Comparison of ENCODE assay signal across 17 cellular contexts in the genomic region with DNA sequence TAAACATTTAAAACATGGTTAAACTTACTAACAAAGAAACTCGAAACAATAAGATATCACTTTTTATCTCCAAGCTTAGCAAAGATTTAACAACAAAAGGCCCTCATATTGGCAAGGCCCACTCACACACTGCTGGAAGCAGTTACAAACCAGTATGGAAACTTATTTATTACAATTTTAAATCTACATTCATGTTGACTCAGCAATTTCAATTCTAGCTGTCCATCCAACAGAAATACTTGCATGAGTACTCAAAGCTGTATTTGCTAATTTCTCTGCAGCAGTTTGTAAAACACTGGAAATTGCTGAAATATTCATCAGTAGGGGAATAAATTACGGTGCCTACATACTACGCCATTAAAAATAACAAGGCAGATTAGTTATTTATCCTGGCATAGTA. TPM values are rescaled to one million over a fixed set of nuclear protein-coding genes. Genes with fewer than 3 reads are reported as not detected.
A peak's percentile ranks its signal among the peaks of the same experiment; 100 is the strongest.
DNase-seq lines count a peak whose midpoint lies in the region; ATAC-seq, FAIRE-seq and TF ChIP-seq lines count a peak whose summit lies in the region.
"Had no signal": no experiment of that assay in that cellular context is flagged by ENCODE, and none has a peak within 500 bp of the region (broad histone marks: within the 10 kb centered on the region; RNA-seq: fewer than 3 reads in every experiment).

No MANE protein-coding gene starts in this region.

- DNase-seq in HepG2 (ENCODE audit: low spot score) = no peak
- no peak for DNase-seq in right lobe of liver
- DNase-seq in PC-3 = no peak
- DNase-seq in fibroblast of lung (ENCODE audit: low read depth in 2 of 2) = no peak
- DNase-seq in midbrain (lab: John Stamatoyannopoulos, UW) = no peak
- DNase-seq in NCI-H1930 (lab: John Stamatoyannopoulos, UW) = no peak
- DNase-seq in GDM1 (lab: John Stamatoyannopoulos, UW) = no peak
- DNase-seq in substantia nigra (lab: John Stamatoyannopoulos, UW) = no peak
- DNase-seq: activated CD4-positive, alpha-beta T cell treated with anti-CD3 and anti-CD28 coated beads for 4 hours; HCEC 1CT; left lung; MG63; naive B cell; NCI-H187 treated with DMSO at 0.1 percent for 48 hours; NCI-H524; SJCRH30; T1000 had no signal

- peak overlapping the region; percentile 15 for H3K27ac ChIP-seq in HepG2 (ENCODE audit: extremely low read length, insufficient read depth, low read length)
- no peak overlapping the region for H3K27ac ChIP-seq in right lobe of liver
- H3K27ac ChIP-seq in PC-3 (ENCODE audit: low read length) = no peak overlapping the region
- H3K27ac ChIP-seq in fibroblast of lung (ENCODE audit: insufficient read depth, low read length) = no peak overlapping the region
- no peak overlapping the region for H3K27ac ChIP-seq in substantia nigra (ENCODE audit: low read depth, low read length, poor library complexity, severe bottlenecking)
- H3K27ac ChIP-seq: left lung, SJCRH30 had no signal

- no peak for TF ChIP-seq POLR2A in HepG2 (IDR thresholded peaks at IDR 0.05; ENCODE audit: insufficient read depth in 1 of 2, low read depth in 2 of 2, low read length in 2 of 2)
- TF ChIP-seq POLR2A in right lobe of liver (IDR thresholded peaks at IDR 0.05) = no peak

- POLR2A ChIA-PET in HepG2 (lab: Yijun Ruan, JAX) (interaction anchor here (0.8 to 1.3 kb wide), 3 partner anchors 16 to 26 kb away, joined by 3 to 4 read pairs (median 3); a partner anchor contains a TSS), PC-3 (lab: Charles Lee; ENCODE audit: unreplicated experiment) (no interaction called here)

- H3K9me3 ChIP-seq in HepG2 (ENCODE audit: low read length) (no peaks in the 10 kb centered on the region), right lobe of liver (no peaks in the 10 kb centered on the region), PC-3 (ENCODE audit: low read length) (no peaks in the 10 kb centered on the region), fibroblast of lung (ENCODE audit: control insufficient read depth, insufficient read depth, low read depth, low read length) (no peaks in the 10 kb centered on the region)
- H3K9me3 ChIP-seq: left lung, MG63, SJCRH30 had no signal

- no peak for TF ChIP-seq RAD21 in HepG2 (CRISPR knock-in tag; IDR thresholded peaks at IDR 0.05)

- H3K4me1 ChIP-seq in HepG2 (ENCODE audit: insufficient read depth, low read length) (peaks cover 35% of the 10 kb centered on the region), right lobe of liver (peaks cover 0 to 21% (median 7%) of the 10 kb centered on the region in 4 donors), PC-3 (ENCODE audit: insufficient read depth, low read length) (peaks cover 29% of the 10 kb centered on the region), fibroblast of lung (ENCODE audit: control insufficient read depth, extremely low read depth, insufficient read depth, low read length) (no peaks in the 10 kb centered on the region)

- TF ChIP-seq EP300 in HepG2 (IDR thresholded peaks at IDR 0.05; ENCODE audit: low read depth in 2 of 2, low read length in 2 of 2) = no peak
- TF ChIP-seq EP300 in HepG2 (CRISPR knock-in tag; IDR thresholded peaks at IDR 0.05; ENCODE audit: borderline replicate concordance) = no peak

- H3K4me3 ChIP-seq in HepG2 (replicated peaks in 1 of 3; ENCODE audit: insufficient read depth in 1 of 3, low read depth in 2 of 3, low read length in 3 of 3) = no peak overlapping the region
- no peak overlapping the region for H3K4me3 ChIP-seq in right lobe of liver
- no peak overlapping the region for H3K4me3 ChIP-seq in PC-3 (ENCODE audit: low read length)
- H3K4me3 ChIP-seq in fibroblast of lung (replicated peaks in 1 of 4; ENCODE audit: control extremely low read depth in 1 of 4, insufficient read depth in 1 of 4, low read depth in 3 of 4, low read length in 4 of 4) = peak overlapping the region in 1 of 4 experiments; percentile 2
- H3K4me3 ChIP-seq: left lung, MG63, SJCRH30 had no signal

- H3K79me2 ChIP-seq in HepG2 (ENCODE audit: insufficient read depth, low read length) (peaks cover 54% of the 10 kb centered on the region), PC-3 (ENCODE audit: low read length) (peaks cover 60% of the 10 kb centered on the region), fibroblast of lung (ENCODE audit: control insufficient read depth, insufficient read depth, low read length) (peaks cover 47% of the 10 kb centered on the region)

- H3K4me2 ChIP-seq in HepG2 (ENCODE audit: low read depth, low read length) (peak overlapping the region; percentile 92; the same call in 1 of the 2 replicates), PC-3 (ENCODE audit: low read length) (peak overlapping the region; percentile 97), fibroblast of lung (ENCODE audit: extremely low read depth, insufficient read depth, low read length) (peak overlapping the region; percentile 15)

- H4K20me1 ChIP-seq in HepG2 (ENCODE audit: insufficient read depth, low read length) = peaks cover 16% of the 10 kb centered on the region
- peaks cover 21% of the 10 kb centered on the region for H4K20me1 ChIP-seq in PC-3 (ENCODE audit: low read length)
- H4K20me1 ChIP-seq in fibroblast of lung (ENCODE audit: control insufficient read depth, extremely low read depth, insufficient read depth, low read length) = peaks cover 3% of the 10 kb centered on the region

- H3F3A ChIP-seq in PC-3 (ENCODE audit: low read length, unreplicated experiment) = no peaks in the 10 kb centered on the region

- in situ Hi-C loops in HepG2 (cut with HindIII; ENCODE audit: extremely low pct_ligation_motif_present, low pct_unique_long_range_greater_than_20kb) = no loop called here

- 95% methylated on average over 3 of the region's 3 CpGs for WGBS in HepG2 (ENCODE audit: low lambda C conversion rate)
- 77% methylated on average over 3 of the region's 3 CpGs for WGBS in right lobe of liver (ENCODE audit: insufficient coverage, low coverage, low lambda C conversion rate, missing lambda C conversion rate)

- H3K9ac ChIP-seq in HepG2 (ENCODE audit: insufficient read depth, low read depth, low read length) (no peak overlapping the region), PC-3 (ENCODE audit: low read length) (no peak overlapping the region), fibroblast of lung (ENCODE audit: insufficient read depth, low read length) (no peak overlapping the region)

- no peak for FAIRE-seq in HepG2 (lab: Jason Lieb, UNC)

- no TSS peak for BruUV-seq in HepG2 (replicated peaks; lab: Mats Ljungman, UMichigan)
- BruUV-seq in PC-3 (replicated peaks; lab: Mats Ljungman, UMichigan) = no TSS peak

- no peaks in the 10 kb centered on the region for H3K9me2 ChIP-seq in PC-3 (replicated peaks; ENCODE audit: low read length)

- TF ChIP-seq CTCF in HepG2 (CRISPR knock-in tag; IDR thresholded peaks at IDR 0.05) = no peak
- no peak for TF ChIP-seq CTCF in right lobe of liver (IDR thresholded peaks at IDR 0.05)
- TF ChIP-seq CTCF in PC-3 (conservative IDR thresholded peaks at IDR 0.05; ENCODE audit: low read depth, low read length) = no peak
- TF ChIP-seq CTCF in fibroblast of lung (conservative IDR thresholded peaks at IDR 0.05 in 1 of 2, IDR thresholded peaks at IDR 0.05 in 1 of 2; ENCODE audit: low read depth in 1 of 2, low read length in 2 of 2) = no peak

- peaks cover 1 to 11% of the 10 kb centered on the region in 2 experiments; a peak in 2 of 5 replicates for H3K36me3 ChIP-seq in HepG2 (replicated peaks in 1 of 2; ENCODE audit: control insufficient read depth in 1 of 2, insufficient read depth in 2 of 2, low read length in 2 of 2)
- peaks cover 0 to 8% (median 0%) of the 10 kb centered on the region in 4 donors for H3K36me3 ChIP-seq in right lobe of liver
- H3K36me3 ChIP-seq in PC-3 (ENCODE audit: low read depth, low read length) = peaks cover 7% of the 10 kb centered on the region; the same call in 1 of the 2 replicates
- peaks cover 2% of the 10 kb centered on the region for H3K36me3 ChIP-seq in fibroblast of lung (ENCODE audit: control insufficient read depth, insufficient read depth, low read length)

- ATAC-seq in HepG2 (no peak), right lobe of liver (no peak), PC-3 (no peak)
- ATAC-seq: left lung had no signal

- CTCF ChIA-PET in HepG2 (lab: Yijun Ruan, JAX; ENCODE audit: low intra/inter-chr PET ratio, low total read pairs) (no interaction called here), PC-3 (lab: Charles Lee) (no interaction called here)

- H2AFZ ChIP-seq in HepG2 (ENCODE audit: low read length) (no peak overlapping the region), PC-3 (ENCODE audit: low read length) (no peak overlapping the region), fibroblast of lung (ENCODE audit: low read length) (no peak overlapping the region)

- intact Hi-C loops in HepG2 (cut with micrococcal nuclease; ENCODE audit: unreplicated experiment) = no loop called here
- intact Hi-C loops in right lobe of liver (cut with DNase I) = no loop called here
- intact Hi-C loops in PC-3 (cut with micrococcal nuclease) = no loop called here

- no peaks in the 10 kb centered on the region; a peak in 2 of 5 replicates for H3K27me3 ChIP-seq in HepG2 (ENCODE audit: control insufficient read depth in 1 of 2, insufficient read depth in 2 of 2, low read length in 2 of 2)
- H3K27me3 ChIP-seq in right lobe of liver = no peaks in the 10 kb centered on the region
- H3K27me3 ChIP-seq in PC-3 (ENCODE audit: low read length) = no peaks in the 10 kb centered on the region
- H3K27me3 ChIP-seq in fibroblast of lung (ENCODE audit: control insufficient read depth, insufficient read depth, low read length) = no peaks in the 10 kb centered on the region
- H3K27me3 ChIP-seq: left lung, MG63, SJCRH30 had no signal

RNA-seq across cellular contexts. Expression of a gene that starts 2.8 kb away (rescaled TPM):
- total RNA-seq in HepG2 (2016; rRNA removed; fragmentation: Illumina TruSeq; extraction: Trizol) (306 and 476 TPM in 2 replicates), right lobe of liver (100 to 1,000 TPM in 2 of 6 experiments, 10 to 100 TPM in 4; 60.1 to 130 (median 93.9) TPM), PC-3 (2014; rRNA removed) (109 and 114 TPM in 2 replicates), fibroblast of lung (116 and 134 TPM in 2 replicates)
- 42.9 and 56.4 TPM in 2 replicates for total RNA-seq in HepG2 (2016; cell fraction: cytosol; rRNA removed; fragmentation: Illumina TruSeq; extraction: Trizol; ENCODE audit: low read depth)
- total RNA-seq in HepG2 (2016; cell fraction: insoluble cytoplasmic fraction; rRNA removed; fragmentation: Illumina TruSeq; extraction: Trizol) = 309 and 474 TPM in 2 replicates
- 79.1 and 92.3 TPM in 2 replicates for total RNA-seq in HepG2 (2016; cell fraction: membrane; rRNA removed; fragmentation: Illumina TruSeq; extraction: Trizol)
- 126 TPM in 2 replicates for total RNA-seq in HepG2 (2016; cell fraction: nucleus; rRNA removed; fragmentation: Illumina TruSeq; extraction: Trizol)
- polyA plus RNA-seq in HepG2 (2011; rRNA removed) (95.9 and 102 TPM in 2 replicates), fibroblast of lung (163 and 165 TPM in 2 replicates)
- polyA plus RNA-seq in HepG2 (2011; cell fraction: cytosol; rRNA removed) = 43.2 and 82.0 TPM in 2 replicates
- polyA plus RNA-seq in HepG2 (2011; cell fraction: nucleus; rRNA removed) = 19.9 and 31.3 TPM in 2 replicates
- polyA plus RNA-seq in HepG2 (2012) = 102 and 153 TPM in 2 replicates
- 26.1 and 28.0 TPM in 2 replicates for polyA plus RNA-seq in HepG2 (2016; cell fraction: cytosol; fragmentation: Illumina TruSeq; extraction: Trizol; ENCODE audit: low read depth)
- polyA plus RNA-seq in HepG2 (2016; cell fraction: insoluble cytoplasmic fraction; fragmentation: Illumina TruSeq; extraction: Trizol; ENCODE audit: low read depth) = 484 and 519 TPM in 2 replicates
- 42.3 and 49.5 TPM in 2 replicates for polyA plus RNA-seq in HepG2 (2016; cell fraction: membrane; fragmentation: Illumina TruSeq; extraction: Trizol; ENCODE audit: low read depth)
- 166 and 181 TPM in 2 replicates for polyA plus RNA-seq in HepG2 (2016; cell fraction: nucleus; fragmentation: Illumina TruSeq; extraction: Trizol; ENCODE audit: insufficient read depth, low read depth)
- polyA minus RNA-seq in HepG2 (2011; rRNA and poly(A)+ RNA removed; ENCODE audit: low replicate concordance) = 73.7 and 236 TPM in 2 replicates
- polyA minus RNA-seq in HepG2 (2011; cell fraction: cytosol; rRNA and poly(A)+ RNA removed) = 80.4 and 96.1 TPM in 2 replicates
- polyA minus RNA-seq in HepG2 (2011; cell fraction: nucleus; rRNA and poly(A)+ RNA removed) = 51.5 and 96.6 TPM in 2 replicates
- polyA plus RNA-seq in fibroblast of lung (2012) = 128 and 145 TPM in 2 replicates
- polyA minus RNA-seq in fibroblast of lung (ENCODE audit: low replicate concordance) = 15.9 and 49.6 TPM in 2 replicates

RNA-seq across cellular contexts. Expression of a gene that starts 20.9 kb away (rescaled TPM):
- total RNA-seq in HepG2 (2016; rRNA removed; fragmentation: Illumina TruSeq; extraction: Trizol) (44.9 and 54.0 TPM in 2 replicates), right lobe of liver (10 to 100 TPM; 11.4 to 23.2 (median 15.3) TPM), PC-3 (2014; rRNA removed) (37.5 and 39.1 TPM in 2 replicates), fibroblast of lung (42.1 and 50.2 TPM in 2 replicates)
- 13.8 and 14.5 TPM in 2 replicates for total RNA-seq in HepG2 (2016; cell fraction: cytosol; rRNA removed; fragmentation: Illumina TruSeq; extraction: Trizol; ENCODE audit: low read depth)
- total RNA-seq in HepG2 (2016; cell fraction: insoluble cytoplasmic fraction; rRNA removed; fragmentation: Illumina TruSeq; extraction: Trizol) = 42.9 and 56.1 TPM in 2 replicates
- 24.3 and 24.9 TPM in 2 replicates for total RNA-seq in HepG2 (2016; cell fraction: membrane; rRNA removed; fragmentation: Illumina TruSeq; extraction: Trizol)
- total RNA-seq in HepG2 (2016; cell fraction: nucleus; rRNA removed; fragmentation: Illumina TruSeq; extraction: Trizol) = 26.7 and 27.1 TPM in 2 replicates
- polyA plus RNA-seq in HepG2 (2011; rRNA removed) (22.4 and 23.1 TPM in 2 replicates), fibroblast of lung (44.0 and 53.9 TPM in 2 replicates)
- polyA plus RNA-seq in HepG2 (2011; cell fraction: cytosol; rRNA removed) = 13.4 and 19.6 TPM in 2 replicates
- 14.2 and 19.9 TPM in 2 replicates for polyA plus RNA-seq in HepG2 (2011; cell fraction: nucleus; rRNA removed)
- 27.9 and 33.6 TPM in 2 replicates for polyA plus RNA-seq in HepG2 (2012)
- 10.1 and 11.8 TPM in 2 replicates for polyA plus RNA-seq in HepG2 (2016; cell fraction: cytosol; fragmentation: Illumina TruSeq; extraction: Trizol; ENCODE audit: low read depth)
- polyA plus RNA-seq in HepG2 (2016; cell fraction: insoluble cytoplasmic fraction; fragmentation: Illumina TruSeq; extraction: Trizol; ENCODE audit: low read depth) = 53.4 and 56.9 TPM in 2 replicates
- 20.0 and 20.3 TPM in 2 replicates for polyA plus RNA-seq in HepG2 (2016; cell fraction: membrane; fragmentation: Illumina TruSeq; extraction: Trizol; ENCODE audit: low read depth)
- polyA plus RNA-seq in HepG2 (2016; cell fraction: nucleus; fragmentation: Illumina TruSeq; extraction: Trizol; ENCODE audit: insufficient read depth, low read depth) = 42.2 and 47.7 TPM in 2 replicates
- polyA minus RNA-seq in HepG2 (2011; rRNA and poly(A)+ RNA removed; ENCODE audit: low replicate concordance) = 14.2 and 29.7 TPM in 2 replicates
- polyA minus RNA-seq in HepG2 (2011; cell fraction: cytosol; rRNA and poly(A)+ RNA removed) = 7.2 and 11.6 TPM in 2 replicates
- polyA minus RNA-seq in HepG2 (2011; cell fraction: nucleus; rRNA and poly(A)+ RNA removed) = 34.4 and 47.7 TPM in 2 replicates
- polyA plus RNA-seq in fibroblast of lung (2012) = 33.5 and 43.2 TPM in 2 replicates
- polyA minus RNA-seq in fibroblast of lung (ENCODE audit: low replicate concordance) = 6.2 and 25.0 TPM in 2 replicates

RNA-seq across cellular contexts. Expression of a gene that starts 54.2 kb away (rescaled TPM):
- 36.6 and 51.5 TPM in 2 replicates for total RNA-seq in HepG2 (2016; rRNA removed; fragmentation: Illumina TruSeq; extraction: Trizol)
- total RNA-seq in HepG2 (2016; cell fraction: cytosol; rRNA removed; fragmentation: Illumina TruSeq; extraction: Trizol; ENCODE audit: low read depth) = 3.1 and 3.9 TPM in 2 replicates
- total RNA-seq in HepG2 (2016; cell fraction: insoluble cytoplasmic fraction; rRNA removed; fragmentation: Illumina TruSeq; extraction: Trizol) = 36.2 and 50.8 TPM in 2 replicates
- 8.5 and 9.5 TPM in 2 replicates for total RNA-seq in HepG2 (2016; cell fraction: membrane; rRNA removed; fragmentation: Illumina TruSeq; extraction: Trizol)
- total RNA-seq in HepG2 (2016; cell fraction: nucleus; rRNA removed; fragmentation: Illumina TruSeq; extraction: Trizol) = 17.2 and 19.0 TPM in 2 replicates
- polyA plus RNA-seq in HepG2 (2011; rRNA removed) = 12.4 and 12.9 TPM in 2 replicates
- polyA plus RNA-seq in HepG2 (2011; cell fraction: cytosol; rRNA removed) = 7.3 and 9.6 TPM in 2 replicates
- 4.2 and 5.2 TPM in 2 replicates for polyA plus RNA-seq in HepG2 (2011; cell fraction: nucleus; rRNA removed)
- polyA plus RNA-seq in HepG2 (2012) = 10.5 and 14.2 TPM in 2 replicates
- 1.4 and 1.8 TPM in 2 replicates for polyA plus RNA-seq in HepG2 (2016; cell fraction: cytosol; fragmentation: Illumina TruSeq; extraction: Trizol; ENCODE audit: low read depth)
- polyA plus RNA-seq in HepG2 (2016; cell fraction: insoluble cytoplasmic fraction; fragmentation: Illumina TruSeq; extraction: Trizol; ENCODE audit: low read depth) = 30.6 and 31.7 TPM in 2 replicates
- 2.9 and 3.4 TPM in 2 replicates for polyA plus RNA-seq in HepG2 (2016; cell fraction: membrane; fragmentation: Illumina TruSeq; extraction: Trizol; ENCODE audit: low read depth)
- polyA plus RNA-seq in HepG2 (2016; cell fraction: nucleus; fragmentation: Illumina TruSeq; extraction: Trizol; ENCODE audit: insufficient read depth, low read depth) = 15.2 TPM in 2 replicates
- polyA minus RNA-seq in HepG2 (2011; rRNA and poly(A)+ RNA removed; ENCODE audit: low replicate concordance) = 13.5 and 23.0 TPM in 2 replicates
- polyA minus RNA-seq in HepG2 (2011; cell fraction: cytosol; rRNA and poly(A)+ RNA removed) = 13.7 and 17.2 TPM in 2 replicates
- polyA minus RNA-seq in HepG2 (2011; cell fraction: nucleus; rRNA and poly(A)+ RNA removed) = 13.6 and 16.0 TPM in 2 replicates
- 10 to 100 TPM in 2 of 6 experiments, 1 to 10 TPM in 4; 7.0 to 10.4 (median 8.5) TPM for total RNA-seq in right lobe of liver
- total RNA-seq in PC-3 (2014; rRNA removed) = 17.4 and 17.6 TPM in 2 replicates
- total RNA-seq in fibroblast of lung = 31.0 and 32.6 TPM in 2 replicates
- 18.5 and 19.1 TPM in 2 replicates for polyA plus RNA-seq in fibroblast of lung
- 15.2 and 15.8 TPM in 2 replicates for polyA plus RNA-seq in fibroblast of lung (2012)
- polyA minus RNA-seq in fibroblast of lung (ENCODE audit: low replicate concordance) = 5.4 and 7.4 TPM in 2 replicates

Comparison
In these comparisons a context has a peak if more than half of its experiments do, and no peak if none do; other contexts are left out.
1. H3K4me2 ChIP-seq: peak in every context shown above with its lines; median percentile 97 in PC-3; 92 in HepG2; 15 in fibroblast of lung.